In the genomic region with DNA sequence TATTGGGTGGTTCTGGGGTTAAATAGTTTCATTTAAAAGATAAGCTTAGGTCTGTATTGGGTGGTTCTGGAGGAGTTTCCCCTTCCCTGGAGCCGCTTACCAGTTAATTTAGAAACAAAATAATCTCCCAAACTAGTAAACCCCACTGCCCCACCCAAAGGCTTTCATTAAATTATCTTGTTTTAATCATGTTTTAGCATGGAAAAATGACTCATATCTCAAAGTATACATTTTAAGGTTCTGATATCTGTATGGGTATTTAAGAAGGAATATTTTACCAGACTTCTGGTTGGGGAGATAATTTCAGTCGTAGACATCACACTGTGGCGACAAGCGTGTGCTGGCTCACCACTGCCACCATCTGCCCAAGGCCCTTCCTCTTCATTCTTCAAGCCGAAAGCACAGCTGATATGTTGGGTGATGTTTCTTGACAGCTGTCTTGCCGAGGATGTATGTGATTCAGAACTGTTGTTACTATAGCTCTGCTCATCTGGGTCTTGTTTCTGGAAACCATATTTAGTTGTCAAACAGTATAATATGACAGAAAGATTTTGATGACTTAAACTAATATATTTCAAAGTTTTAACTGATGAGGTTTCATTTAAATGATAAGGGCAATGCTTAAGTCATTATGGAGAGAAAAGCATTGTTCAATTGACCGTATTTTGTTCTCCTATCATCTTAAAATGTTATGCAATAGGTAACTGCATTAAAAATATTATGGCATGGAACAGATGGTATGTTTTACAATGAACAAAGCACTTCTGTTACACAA, we compare ENCODE assay signal across 8 cellular contexts. TPM values are rescaled to one million over a fixed set of nuclear protein-coding genes. Genes with fewer than 3 reads are reported as not detected.
DNase-seq lines count a peak whose midpoint lies in the region; ATAC-seq, FAIRE-seq and TF ChIP-seq lines count a peak whose summit lies in the region.

No MANE protein-coding gene starts in this region.

- H3K27ac ChIP-seq in foreskin keratinocyte = no peak overlapping the region

- H3K27me3 ChIP-seq in foreskin keratinocyte = peaks cover 46% of the 10 kb centered on the region

- TF ChIP-seq CTCF in foreskin keratinocyte (conservative IDR thresholded peaks at IDR 0.05) = peak; percentile 80

- TF ChIP-seq POLR2A in GM12892 (IDR thresholded peaks at IDR 0.05; ENCODE audit: low read depth, low read length) = no peak

- ATAC-seq in foreskin keratinocyte = peak; percentile 39
- no peak for ATAC-seq in GM18517 (IDR thresholded peaks at IDR 0.05; ENCODE audit: unreplicated experiment)

- peak; percentile 10 to 66 (median 30) for DNase-seq in stimulated activated naive CD4-positive, alpha-beta T cell (lab: John Stamatoyannopoulos, UW)
- no peak for DNase-seq in stimulated activated naive CD4-positive, alpha-beta T cell treated with Interleukin-2 at 50 U/mL for 16 hours (lab: John Stamatoyannopoulos, UW)
- DNase-seq in NCI-H1694 treated with DMSO at 0.1 percent for 48 hours (lab: John Stamatoyannopoulos, UW) (peak; percentile 75), foreskin keratinocyte (peak in 1 of 2 donors; percentile 37), GM12892 (ENCODE audit: insufficient read length) (no peak)
- peak; percentile 63 for DNase-seq in activated CD4-positive, alpha-beta T cell treated with anti-CD3 and anti-CD28 coated beads for 48 hours
- DNase-seq in stimulated activated CD4-positive, alpha-beta T cell treated with anti-CD3 and anti-CD28 coated beads, Interleukin-2, amount 100 ng/mL, for 24 hours = peak; percentile 24 to 43

- no peak for FAIRE-seq in GM12892 (lab: Jason Lieb, UNC)

- peaks cover 12% of the 10 kb centered on the region for H3K4me1 ChIP-seq in foreskin keratinocyte

RNA-seq across cellular contexts. Expression of gene FIGLA, which starts 5.1 kb away (rescaled TPM):
- total RNA-seq in foreskin keratinocyte = not detected in 2 replicates
- polyA plus RNA-seq in foreskin keratinocyte = not detected in 2 replicates
- not detected for polyA plus RNA-seq in GM12892 (2012; ENCODE audit: missing spikeins)

RNA-seq across cellular contexts. Expression of gene ADD2, which starts 17.3 kb away (rescaled TPM):
- 0.18 and 1.8 TPM in 2 replicates for total RNA-seq in foreskin keratinocyte
- 0.07 and 0.87 TPM in 2 replicates for polyA plus RNA-seq in foreskin keratinocyte
- polyA plus RNA-seq in GM12892 (2012; ENCODE audit: missing spikeins) = 0.13 TPM

RNA-seq across cellular contexts. Expression of gene CLEC4F, which starts 35.1 kb away (rescaled TPM):
- total RNA-seq in foreskin keratinocyte = not detected in 2 replicates
- polyA plus RNA-seq in foreskin keratinocyte = not detected in 2 replicates
- not detected for polyA plus RNA-seq in GM12892 (2012; ENCODE audit: missing spikeins)

RNA-seq across cellular contexts. Expression of gene CD207, which starts 50.3 kb away (rescaled TPM):
- not detected in 2 replicates for total RNA-seq in foreskin keratinocyte
- polyA plus RNA-seq in foreskin keratinocyte = not detected in 2 replicates
- polyA plus RNA-seq in GM12892 (2012; ENCODE audit: missing spikeins) = not detected

Comparison
In these comparisons a context has a peak if more than half of its experiments do, and no peak if none do; other contexts are left out.
1. DNase-seq: peak in stimulated activated naive CD4-positive, alpha-beta T cell (6 of 6), NCI-H1694 treated with DMSO at 0.1 percent for 48 hours (single experiment), activated CD4-positive, alpha-beta T cell treated with anti-CD3 and anti-CD28 coated beads for 48 hours (single experiment) and stimulated activated CD4-positive, alpha-beta T cell treated with anti-CD3 and anti-CD28 coated beads, Interleukin-2, amount 100 ng/mL, for 24 hours (2 of 2); none in stimulated activated naive CD4-positive, alpha-beta T cell treated with Interleukin-2 at 50 U/mL for 16 hours (single experiment) and GM12892 (single experiment).